In genomic region chr15:84981054-84981710, GRCh38 we compare ENCODE assay signal across 8 cellular contexts. TPM values are rescaled to one million over a fixed set of nuclear protein-coding genes. Genes with fewer than 3 reads are reported as not detected.
DNase-seq lines count a peak whose midpoint lies in the region; ATAC-seq and TF ChIP-seq lines count a peak whose summit lies in the region.

No MANE protein-coding gene starts in this region.

- peaks cover 0 to 3% of the 10 kb centered on the region in 2 donors for H3K36me3 Mint-ChIP-seq in CD14-positive monocyte

- H3K27ac ChIP-seq in duodenal mucosa (ENCODE audit: low read depth, low read length) = peak overlapping the region; percentile 94
- H3K27ac ChIP-seq in lung (ENCODE audit: low read depth in 1 of 2, low read length in 1 of 2) = peak overlapping the region; percentile 93 to 96

- DNase-seq in CD14-positive monocyte (ENCODE audit: low spot score) (peak; percentile 93), NCI-H748 (lab: John Stamatoyannopoulos, UW; ENCODE audit: unreplicated experiment) (peak; percentile 93), lung (ENCODE audit: low spot score) (peak; percentile 92)
- DNase-seq in activated CD4-positive, alpha-beta T cell treated with anti-CD3 and anti-CD28 coated beads, Interleukin-2, amount 50 U/mL, for 4 hours = peak; percentile 91 to 93
- peak; percentile 91 to 94 (median 91) for DNase-seq in stimulated activated CD4-positive, alpha-beta T cell treated with anti-CD3 and anti-CD28 coated beads, TNF-alpha, amount 100 ng/mL, for 24 hours (ENCODE audit: low read depth in 3 of 3)

- H3K9me3 ChIP-seq in duodenal mucosa (ENCODE audit: control insufficient read depth in 1 of 2, low read length in 2 of 2) (no peaks in the 10 kb centered on the region), lung (ENCODE audit: control insufficient read depth in 2 of 2, insufficient read depth in 1 of 2, low read length in 1 of 2) (no peaks in the 10 kb centered on the region)

- no peaks in the 10 kb centered on the region for H3K27me3 ChIP-seq in duodenal mucosa (ENCODE audit: control insufficient read depth in 1 of 2, insufficient read depth in 2 of 2, low read length in 2 of 2)
- H3K27me3 ChIP-seq in lung (ENCODE audit: control insufficient read depth, insufficient read depth) = no peaks in the 10 kb centered on the region

- H3K4me1 ChIP-seq in duodenal mucosa (ENCODE audit: control insufficient read depth in 1 of 2, insufficient read depth in 2 of 2, low read length in 2 of 2) (peaks cover 35 to 41% of the 10 kb centered on the region in 2 donors), lung (ENCODE audit: control insufficient read depth in 2 of 2, insufficient read depth in 2 of 2, low read length in 2 of 2) (peaks cover 2 to 8% of the 10 kb centered on the region in 2 donors)

- peak overlapping the region; percentile 93 to 98 (median 97) for H3K27ac Mint-ChIP-seq in CD14-positive monocyte

- H3K4me3 ChIP-seq in duodenal mucosa (ENCODE audit: low read depth in 1 of 2, low read length in 2 of 2) (peak overlapping the region; percentile 92 to 95), lung (peak overlapping the region; percentile 85)

- H3K27me3 Mint-ChIP-seq in CD14-positive monocyte (ENCODE audit: low read depth in 3 of 3) = peaks cover 14 to 24% (median 15%) of the 10 kb centered on the region in 3 donors

- intact Hi-C loops in CD14-positive monocyte (cut with micrococcal nuclease) = loop anchor here in 1 of 2 donors (5.0 to 10.0 kb wide), 2 partner anchors 61 to 266 kb away; partner anchors contain the start of gene SEC11A

- ATAC-seq in GM19351 (IDR thresholded peaks at IDR 0.05; ENCODE audit: unreplicated experiment) = peak; percentile 65
- peak; percentile 52 for ATAC-seq in HG03520 (IDR thresholded peaks at IDR 0.05; ENCODE audit: unreplicated experiment)
- peak; percentile 88 for ATAC-seq in lung (ENCODE audit: insufficient read depth, low FRiP score)

- 0% methylated on average over 31 to 75 of the region's 75 CpGs for WGBS in lung, 2 donors

- no peak for TF ChIP-seq CTCF in CD14-positive monocyte (IDR thresholded peaks at IDR 0.05)
- no peak for TF ChIP-seq CTCF in lung (IDR thresholded peaks at IDR 0.05; ENCODE audit: control extremely low read depth, extremely low read depth)

- peaks cover 39% of the 10 kb centered on the region for H3K4me1 Mint-ChIP-seq in CD14-positive monocyte

- H3K9me3 Mint-ChIP-seq in CD14-positive monocyte = no peaks in the 10 kb centered on the region

- peak overlapping the region; percentile 79 to 82 for H3K9ac ChIP-seq in duodenal mucosa (ENCODE audit: low read depth in 1 of 2, low read length in 2 of 2)

- peak overlapping the region; percentile 95 for H3K4me3 Mint-ChIP-seq in CD14-positive monocyte

- H3K36me3 ChIP-seq in duodenal mucosa (ENCODE audit: control insufficient read depth in 1 of 2, insufficient read depth in 2 of 2, low read length in 2 of 2) (no peaks in the 10 kb centered on the region), lung (ENCODE audit: control insufficient read depth in 2 of 2, insufficient read depth in 2 of 2, low read length in 2 of 2) (no peaks in the 10 kb centered on the region)

RNA-seq across cellular contexts. Expression of gene PDE8A, which starts 0.5 kb away (rescaled TPM):
- polyA plus RNA-seq in CD14-positive monocyte (1 to 10 TPM; 2.8 to 4.9 TPM), lung (10 to 100 TPM; 13.7 to 28.0 TPM)
- total RNA-seq in lung = 10 to 100 TPM; 39.0 to 87.7 TPM

Comparison
In these comparisons a context has a peak if more than half of its experiments do, and no peak if none do; other contexts are left out.
1. Peak in every context shown above with its lines: DNase-seq, ATAC-seq, H3K4me3 ChIP-seq and H3K27ac ChIP-seq.